In the genomic region with DNA sequence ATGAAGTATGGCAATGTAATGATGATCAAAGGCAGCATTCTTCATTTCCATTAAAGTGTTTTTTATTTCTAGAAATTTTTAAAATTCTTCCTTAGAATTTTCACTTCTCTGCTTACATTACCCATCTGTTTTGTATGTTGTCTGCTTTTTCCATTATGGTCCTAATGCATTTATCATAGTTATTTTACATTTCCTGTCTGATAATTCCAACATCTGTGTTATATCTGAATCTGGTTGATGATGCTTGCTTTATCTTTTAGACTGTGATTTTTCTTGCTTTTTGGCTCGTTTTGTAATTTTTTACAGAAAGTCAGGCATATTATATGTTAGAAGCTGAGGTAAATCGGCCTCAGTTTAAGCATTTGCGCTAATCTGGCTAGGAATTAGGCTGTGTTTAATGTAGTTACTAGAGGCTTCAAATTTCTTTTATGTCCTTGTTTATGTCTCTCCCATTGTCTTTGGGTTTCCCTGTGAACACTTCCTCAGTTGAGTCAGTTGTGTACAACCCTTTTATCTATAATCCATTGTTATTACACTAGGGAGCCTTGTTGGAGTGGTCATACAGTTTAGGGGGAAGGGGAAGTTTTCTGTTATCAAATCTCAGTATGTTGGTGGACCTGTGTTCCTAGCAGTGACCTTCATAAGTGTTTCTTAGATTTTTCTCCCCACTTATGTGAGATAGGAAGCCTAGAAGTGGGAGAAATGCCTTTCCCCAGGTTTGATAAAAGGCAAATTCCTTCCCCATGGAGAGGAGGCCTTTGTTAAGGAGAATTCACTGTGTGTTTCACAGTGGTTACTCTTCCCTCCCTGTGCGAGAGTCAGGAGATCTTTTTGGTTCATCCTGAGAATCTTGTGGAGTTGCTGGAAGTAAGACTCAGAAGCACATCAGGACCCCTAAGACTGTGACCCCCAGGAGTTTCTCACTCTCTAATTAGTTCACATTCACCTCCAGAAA, we compare ENCODE assay signal across 15 cellular contexts.
A peak's percentile ranks its signal among the peaks of the same experiment; 100 is the strongest.
DNase-seq lines count a peak whose midpoint lies in the region; ATAC-seq and TF ChIP-seq lines count a peak whose summit lies in the region.
"Had no signal": no experiment of that assay in that cellular context is flagged by ENCODE, and none has a peak within 500 bp of the region (broad histone marks: within the 10 kb centered on the region; RNA-seq: fewer than 3 reads in every experiment).

No MANE protein-coding gene starts in this region.

- intact Hi-C loops in left ventricle myocardium inferior (cut with micrococcal nuclease): no loop called here
- intact Hi-C loops in Right ventricle myocardium inferior (cut with DNase I): no loop called here
- intact Hi-C loops in activated CD4-positive, alpha-beta T cell treated with anti-CD3 and anti-CD28 coated beads for 36 hours (cut with DNase I, micrococcal nuclease): no loop called here

- peak overlapping the region; percentile 27 for H3K27ac ChIP-seq in left ventricle myocardium inferior (replicated peaks)
- H3K27ac ChIP-seq: BLaER1 treated with 17β-estradiol and CSF1 and Interleukin-3, amounts not matched to agents 10 nM and 100 nM; Peyer's patch had no signal

- H3K9me3 ChIP-seq in left ventricle myocardium inferior (replicated peaks): no peaks in the 10 kb centered on the region
- H3K9me3 ChIP-seq: Peyer's patch had no signal

- H3K4me1 ChIP-seq in left ventricle myocardium inferior: peaks cover 6% of the 10 kb centered on the region
- H3K4me1 ChIP-seq: Peyer's patch had no signal

- no peak for TF ChIP-seq CTCF in left ventricle myocardium inferior (IDR thresholded peaks at IDR 0.05; ENCODE audit: borderline replicate concordance)
- no peak for TF ChIP-seq CTCF in endothelial cell (IDR thresholded peaks at IDR 0.05; ENCODE audit: unreplicated experiment)

- no peak overlapping the region for H3K4me3 ChIP-seq in left ventricle myocardium inferior
- H3K4me3 ChIP-seq: BLaER1 treated with 17β-estradiol and CSF1 and Interleukin-3, amounts not matched to agents 10 nM and 100 nM; K562; Peyer's patch had no signal

- peak overlapping the region; percentile 88 for H3K4me3 Mint-ChIP-seq in endothelial cell (ENCODE audit: unreplicated experiment)
- no peak overlapping the region for H3K4me3 Mint-ChIP-seq in activated CD4-positive, alpha-beta T cell treated with anti-CD3 and anti-CD28 coated beads for 36 hours

- H3K27me3 ChIP-seq in left ventricle myocardium inferior (ENCODE audit: low read depth): no peaks in the 10 kb centered on the region
- H3K27me3 ChIP-seq: Peyer's patch had no signal

- peak overlapping the region; percentile 97 for H3K27ac Mint-ChIP-seq in endothelial cell (ENCODE audit: unreplicated experiment)
- no peak overlapping the region for H3K27ac Mint-ChIP-seq in activated CD4-positive, alpha-beta T cell treated with anti-CD3 and anti-CD28 coated beads for 36 hours

- H3K27me3 Mint-ChIP-seq in endothelial cell (ENCODE audit: unreplicated experiment): peaks cover 2% of the 10 kb centered on the region
- peaks cover 3% of the 10 kb centered on the region for H3K27me3 Mint-ChIP-seq in activated CD4-positive, alpha-beta T cell treated with anti-CD3 and anti-CD28 coated beads for 36 hours

- CTCF ChIA-PET in activated CD4-positive, alpha-beta T cell treated with anti-CD3 and anti-CD28 coated beads for 36 hours (lab: Charles Lee): interaction anchor here (0.6 kb wide), 2 partner anchors 51 to 75 kb away, joined by 3 to 4 read pairs; no protein-coding TSS in a partner anchor

- peaks cover 33% of the 10 kb centered on the region for H3K4me1 Mint-ChIP-seq in endothelial cell (ENCODE audit: unreplicated experiment)
- no peaks in the 10 kb centered on the region for H3K4me1 Mint-ChIP-seq in activated CD4-positive, alpha-beta T cell treated with anti-CD3 and anti-CD28 coated beads for 36 hours

- DNase-seq in left ventricle myocardium inferior (no peak), Right ventricle myocardium inferior (ENCODE audit: missing footprints) (no peak), endothelial cell (ENCODE audit: low spot score) (no peak), iPS-NIHi11 (ENCODE audit: low spot score) (peak; percentile 29), NCI-H2171 (lab: John Stamatoyannopoulos, UW) (no peak)
- no peak for DNase-seq in activated CD4-positive, alpha-beta T cell treated with anti-CD3 and anti-CD28 coated beads for 36 hours
- DNase-seq in stimulated activated CD4-positive, alpha-beta T cell treated with anti-CD3 and anti-CD28 coated beads, Interleukin-2, amount 100 ng/mL, for 24 hours: no peak
- DNase-seq: HCEC 1CT, NCI-H146, NCI-H2171 treated with DMSO at 0.1 percent for 48 hours, Peyer's patch, SHP77 had no signal

- POLR2A ChIA-PET in activated CD4-positive, alpha-beta T cell treated with anti-CD3 and anti-CD28 coated beads for 36 hours (lab: Charles Lee): no interaction called here

- ATAC-seq in Right ventricle myocardium inferior: no peak
- no peak for ATAC-seq in activated CD4-positive, alpha-beta T cell treated with anti-CD3 and anti-CD28 coated beads for 36 hours
- no peak for ATAC-seq in GM18907 (IDR thresholded peaks at IDR 0.05; ENCODE audit: unreplicated experiment)
- ATAC-seq: K562 had no signal

- H3K9me3 Mint-ChIP-seq in endothelial cell (ENCODE audit: unreplicated experiment): no peaks in the 10 kb centered on the region
- no peaks in the 10 kb centered on the region for H3K9me3 Mint-ChIP-seq in activated CD4-positive, alpha-beta T cell treated with anti-CD3 and anti-CD28 coated beads for 36 hours (ENCODE audit: low read depth)

- H3K36me3 ChIP-seq in left ventricle myocardium inferior: no peaks in the 10 kb centered on the region
- H3K36me3 ChIP-seq: BLaER1 treated with 17β-estradiol and CSF1 and Interleukin-3, amounts not matched to agents 10 nM and 100 nM; Peyer's patch had no signal

- no peaks in the 10 kb centered on the region for H3K36me3 Mint-ChIP-seq in endothelial cell (ENCODE audit: low read depth, unreplicated experiment)
- no peaks in the 10 kb centered on the region for H3K36me3 Mint-ChIP-seq in activated CD4-positive, alpha-beta T cell treated with anti-CD3 and anti-CD28 coated beads for 36 hours (ENCODE audit: low read depth)
